Comparison of ENCODE assay signal across 8 cellular contexts in genomic region chr21:45981641-45982255, GRCh38. TPM values are rescaled to one million over a fixed set of nuclear protein-coding genes. Genes with fewer than 3 reads are reported as not detected.
DNase-seq lines count a peak whose midpoint lies in the region; ATAC-seq, FAIRE-seq and TF ChIP-seq lines count a peak whose summit lies in the region.

A gene with protein sequence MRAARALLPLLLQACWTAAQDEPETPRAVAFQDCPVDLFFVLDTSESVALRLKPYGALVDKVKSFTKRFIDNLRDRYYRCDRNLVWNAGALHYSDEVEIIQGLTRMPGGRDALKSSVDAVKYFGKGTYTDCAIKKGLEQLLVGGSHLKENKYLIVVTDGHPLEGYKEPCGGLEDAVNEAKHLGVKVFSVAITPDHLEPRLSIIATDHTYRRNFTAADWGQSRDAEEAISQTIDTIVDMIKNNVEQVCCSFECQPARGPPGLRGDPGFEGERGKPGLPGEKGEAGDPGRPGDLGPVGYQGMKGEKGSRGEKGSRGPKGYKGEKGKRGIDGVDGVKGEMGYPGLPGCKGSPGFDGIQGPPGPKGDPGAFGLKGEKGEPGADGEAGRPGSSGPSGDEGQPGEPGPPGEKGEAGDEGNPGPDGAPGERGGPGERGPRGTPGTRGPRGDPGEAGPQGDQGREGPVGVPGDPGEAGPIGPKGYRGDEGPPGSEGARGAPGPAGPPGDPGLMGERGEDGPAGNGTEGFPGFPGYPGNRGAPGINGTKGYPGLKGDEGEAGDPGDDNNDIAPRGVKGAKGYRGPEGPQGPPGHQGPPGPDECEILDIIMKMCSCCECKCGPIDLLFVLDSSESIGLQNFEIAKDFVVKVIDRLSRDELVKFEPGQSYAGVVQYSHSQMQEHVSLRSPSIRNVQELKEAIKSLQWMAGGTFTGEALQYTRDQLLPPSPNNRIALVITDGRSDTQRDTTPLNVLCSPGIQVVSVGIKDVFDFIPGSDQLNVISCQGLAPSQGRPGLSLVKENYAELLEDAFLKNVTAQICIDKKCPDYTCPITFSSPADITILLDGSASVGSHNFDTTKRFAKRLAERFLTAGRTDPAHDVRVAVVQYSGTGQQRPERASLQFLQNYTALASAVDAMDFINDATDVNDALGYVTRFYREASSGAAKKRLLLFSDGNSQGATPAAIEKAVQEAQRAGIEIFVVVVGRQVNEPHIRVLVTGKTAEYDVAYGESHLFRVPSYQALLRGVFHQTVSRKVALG (plus strand): TSS chr21:45981770. CDS start chr21:45981851, 81 bp downstream.

- peak within 1 kb of the TSS; percentile 47 for H2AFZ ChIP-seq in KMS-11 (ENCODE audit: low read depth)

- POLR2A ChIA-PET in CD4-positive, alpha-beta memory T cell (lab: Charles Lee; ENCODE audit: partially characterized antibody), result interaction anchor here (1.4 kb wide), 1 partner anchor 8 kb away, joined by 3 read pairs; no protein-coding TSS in a partner anchor

- ATAC-seq in activated T-cell treated with anti-CD3 and anti-CD28 coated beads, Interleukin-2, amount 50 U/mL, for 4 hours, result peak; percentile 40 to 47

- no peak within 1 kb of the TSS for H3K27ac ChIP-seq in CD4-positive, alpha-beta memory T cell (ENCODE audit: low read depth, low read length)
- H3K27ac ChIP-seq in KMS-11 (no peak within 1 kb of the TSS), muscle layer of duodenum (ENCODE audit: low read length) (peak within 1 kb of the TSS; percentile 96)

- H3K27me3 Mint-ChIP-seq in CD4-positive, alpha-beta memory T cell, result peaks cover 2 to 3% of the 10 kb centered on the region in 2 donors
- H3K27me3 Mint-ChIP-seq in activated T-cell treated with anti-CD3 and anti-CD28 coated beads, Interleukin-2, amount 50 U/mL, for 4 hours (ENCODE audit: low read depth), result no peaks in the 10 kb centered on the region

- DNase-seq in CD4-positive, alpha-beta memory T cell, result peak in 4 of 5 donors; percentile 19 to 45 (median 29)
- no peak for DNase-seq in activated T-cell treated with anti-CD3 and anti-CD28 coated beads, Interleukin-2, amount 50 U/mL, for 4 hours
- peak; percentile 88 for DNase-seq in fibroblast of gingiva (ENCODE audit: low read depth)
- DNase-seq in urothelium cell line (ENCODE audit: low spot score), result peak; percentile 73
- DNase-seq in foreskin melanocyte, result no peak
- no peak for DNase-seq in NCI-H2107 (lab: John Stamatoyannopoulos, UW)

- H3K9me3 Mint-ChIP-seq in CD4-positive, alpha-beta memory T cell, result no peaks in the 10 kb centered on the region
- H3K9me3 Mint-ChIP-seq in activated T-cell treated with anti-CD3 and anti-CD28 coated beads, Interleukin-2, amount 50 U/mL, for 4 hours, result no peaks in the 10 kb centered on the region

- FAIRE-seq in urothelium cell line (lab: Jason Lieb, UNC), result no peak

- peak within 1 kb of the TSS; percentile 64; the same call in 1 of the 2 replicates for H3K4me2 ChIP-seq in KMS-11

- no peaks in the 10 kb centered on the region for H3K36me3 ChIP-seq in CD4-positive, alpha-beta memory T cell (ENCODE audit: insufficient read depth, low read length)
- H3K36me3 ChIP-seq in KMS-11 (ENCODE audit: insufficient read depth) (no peaks in the 10 kb centered on the region), muscle layer of duodenum (ENCODE audit: control insufficient read depth in 1 of 2, insufficient read depth in 2 of 2, low read length in 2 of 2) (peaks cover 0 to 19% of the 10 kb centered on the region in 2 donors)

- peaks cover 26% of the 10 kb centered on the region for H3K4me1 ChIP-seq in CD4-positive, alpha-beta memory T cell (ENCODE audit: insufficient read depth, low read length)
- H3K4me1 ChIP-seq in KMS-11 (ENCODE audit: low read depth, poor library complexity, severe bottlenecking) (no peaks in the 10 kb centered on the region), muscle layer of duodenum (ENCODE audit: control insufficient read depth in 1 of 2, insufficient read depth in 2 of 2, low read length in 2 of 2) (peaks cover 0 to 39% of the 10 kb centered on the region in 2 donors)

- H3K4me1 Mint-ChIP-seq in CD4-positive, alpha-beta memory T cell, result peaks cover 0 to 9% (median 6%) of the 10 kb centered on the region in 4 donors
- peaks cover 7% of the 10 kb centered on the region for H3K4me1 Mint-ChIP-seq in activated T-cell treated with anti-CD3 and anti-CD28 coated beads, Interleukin-2, amount 50 U/mL, for 4 hours (ENCODE audit: low read depth)

- intact Hi-C loops in CD4-positive, alpha-beta memory T cell (cut with micrococcal nuclease), result loop anchor here (1.0 kb wide), 1 partner anchor 8 kb away; no protein-coding TSS in a partner anchor

- H3K9me3 ChIP-seq in CD4-positive, alpha-beta memory T cell (ENCODE audit: control insufficient read depth in 1 of 2, low read length in 2 of 2), result no peaks in the 10 kb centered on the region
- no peaks in the 10 kb centered on the region for H3K9me3 ChIP-seq in muscle layer of duodenum (ENCODE audit: control insufficient read depth in 1 of 2, low read length in 2 of 2)

- no peaks in the 10 kb centered on the region for H4K20me1 ChIP-seq in KMS-11 (ENCODE audit: insufficient read depth)

- peak within 1 kb of the TSS in 2 of 7 donors; percentile 40 to 74 for H3K27ac Mint-ChIP-seq in CD4-positive, alpha-beta memory T cell

- no peak for TF ChIP-seq CTCF in KMS-11 (conservative IDR thresholded peaks at IDR 0.05; ENCODE audit: low read depth, low read length)

- H3K36me3 Mint-ChIP-seq in CD4-positive, alpha-beta memory T cell, result no peaks in the 10 kb centered on the region
- no peaks in the 10 kb centered on the region for H3K36me3 Mint-ChIP-seq in activated T-cell treated with anti-CD3 and anti-CD28 coated beads, Interleukin-2, amount 50 U/mL, for 4 hours (ENCODE audit: insufficient read depth)

- CTCF ChIA-PET in CD4-positive, alpha-beta memory T cell (lab: Charles Lee; ENCODE audit: partially characterized antibody), result interaction anchor here (0.6 to 2.0 kb wide), 3 partner anchors 8 to 12 kb away, joined by 4 to 7 read pairs (median 5); no protein-coding TSS in a partner anchor

- peak within 1 kb of the TSS; percentile 43 for H3K4me3 ChIP-seq in CD4-positive, alpha-beta memory T cell (ENCODE audit: low read length in 2 of 2)
- H3K4me3 ChIP-seq in KMS-11 (IDR thresholded peaks at IDR 0.05; ENCODE audit: insufficient read depth, low read depth, low read length) (no peak within 1 kb of the TSS), muscle layer of duodenum (ENCODE audit: low read depth in 1 of 2, low read length in 2 of 2) (peak within 1 kb of the TSS; percentile 77 to 98)

- no peaks in the 10 kb centered on the region for H3K79me2 ChIP-seq in KMS-11 (ENCODE audit: insufficient read depth, low read depth)

- H3K9ac ChIP-seq in KMS-11, result no peak within 1 kb of the TSS

- peak within 1 kb of the TSS in 6 of 8 donors; percentile 62 to 75 (median 64) for H3K4me3 Mint-ChIP-seq in CD4-positive, alpha-beta memory T cell
- peak within 1 kb of the TSS; percentile 54 for H3K4me3 Mint-ChIP-seq in activated T-cell treated with anti-CD3 and anti-CD28 coated beads, Interleukin-2, amount 50 U/mL, for 4 hours

- H3K27me3 ChIP-seq in CD4-positive, alpha-beta memory T cell (ENCODE audit: insufficient read depth, low read length), result no peaks in the 10 kb centered on the region
- H3K27me3 ChIP-seq in KMS-11 (ENCODE audit: insufficient read depth, low read depth) (peaks cover 18% of the 10 kb centered on the region; the same call in 1 of the 2 replicates), muscle layer of duodenum (ENCODE audit: low read depth, low read length) (no peaks in the 10 kb centered on the region)

RNA-seq across cellular contexts. Expression of the gene that starts here (rescaled TPM):
- 1 to 10 TPM; 5.2 to 6.0 TPM for total RNA-seq in CD4-positive, alpha-beta memory T cell
- under 1 TPM in 1 of 2 donors, not detected in 1; 0.87 TPM for polyA plus RNA-seq in CD4-positive, alpha-beta memory T cell
- total RNA-seq in activated T-cell treated with anti-CD3 and anti-CD28 coated beads, Interleukin-2, amount 50 U/mL, for 4 hours, result 1 to 10 TPM; 2.8 to 3.6 (median 3.0) TPM

Comparison
In these comparisons a context has a peak if more than half of its experiments do, and no peak if none do; other contexts are left out.
1. DNase-seq: peak in CD4-positive, alpha-beta memory T cell (4 of 5), fibroblast of gingiva (single experiment) and urothelium cell line (single experiment); none in activated T-cell treated with anti-CD3 and anti-CD28 coated beads, Interleukin-2, amount 50 U/mL, for 4 hours (single experiment), foreskin melanocyte (single experiment) and NCI-H2107 (single experiment).